In genomic region chr12:41965996-41966395, GRCh38 we compare ENCODE assay signal across 23 cellular contexts.
A peak's percentile ranks its signal among the peaks of the same experiment; 100 is the strongest.
DNase-seq lines count a peak whose midpoint lies in the region; ATAC-seq and TF ChIP-seq lines count a peak whose summit lies in the region.
"Had no signal": no experiment of that assay in that cellular context is flagged by ENCODE, and none has a peak within 500 bp of the region (broad histone marks: within the 10 kb centered on the region; RNA-seq: fewer than 3 reads in every experiment).

No MANE protein-coding gene starts in this region.

- POLR2A ChIA-PET in OCI-LY7 (lab: Charles Lee) = interaction anchor here (0.6 kb wide), 1 partner anchor 633 kb away, joined by 5 read pairs; no protein-coding TSS in a partner anchor
- POLR2A ChIA-PET in PC-9 (lab: Charles Lee; ENCODE audit: unreplicated experiment) = interaction anchor here (0.5 kb wide), 1 partner anchor 19 kb away, joined by 6 read pairs; no protein-coding TSS in a partner anchor

- H3K9me2 ChIP-seq in OCI-LY7 (ENCODE audit: insufficient read depth, low read length) = no peaks in the 10 kb centered on the region
- H3K9me2 ChIP-seq in PC-9 (ENCODE audit: insufficient read depth) = no peaks in the 10 kb centered on the region

- H4K20me1 ChIP-seq in OCI-LY7 (ENCODE audit: insufficient read depth, low read length) (no peaks in the 10 kb centered on the region), PC-9 (ENCODE audit: insufficient read depth) (no peaks in the 10 kb centered on the region)

- no peak for DNase-seq in right cardiac atrium
- no peak for DNase-seq in left ventricle myocardium inferior
- DNase-seq in OCI-LY7 (ENCODE audit: low spot score) = no peak
- peak; percentile 56 for DNase-seq in kidney tubule cell (ENCODE audit: low spot score)
- no peak for DNase-seq in NOMO-1 treated with DMSO at 0.1 percent for 48 hours (lab: John Stamatoyannopoulos, UW; ENCODE audit: unreplicated experiment)
- no peak for DNase-seq in PC-9
- no peak for DNase-seq in mesenteric fat pad (ENCODE audit: low spot score)
- DNase-seq: AML-193, C1 segment of cervical spinal cord, DMS79 treated with DMSO at 0.1 percent for 48 hours, Kasumi-1, MG63, NCI-H187, NCI-H2107, NCI-H2227 treated with DMSO at 0.1 percent for 48 hours, NCI-H510A treated with DMSO at 0.1 percent for 48 hours, Peyer's patch had no signal

- CTCF ChIA-PET in OCI-LY7 (lab: Charles Lee; ENCODE audit: unreplicated experiment) = no interaction called here
- CTCF ChIA-PET in PC-9 (lab: Charles Lee) = no interaction called here

- no peak overlapping the region for H3K27ac ChIP-seq in right cardiac atrium (ENCODE audit: low read length)
- H3K27ac ChIP-seq in left ventricle myocardium inferior (replicated peaks) = no peak overlapping the region
- no peak overlapping the region for H3K27ac ChIP-seq in OCI-LY7 (ENCODE audit: low read depth, low read length, poor library complexity, severe bottlenecking)
- no peak overlapping the region for H3K27ac ChIP-seq in PC-9
- H3K27ac ChIP-seq: Peyer's patch, SJSA1 had no signal

- H2AFZ ChIP-seq in OCI-LY7 (ENCODE audit: low read length) (peak overlapping the region; percentile 68), PC-9 (no peak overlapping the region)
- H2AFZ ChIP-seq: GM23338 had no signal

- no peaks in the 10 kb centered on the region for H3F3A ChIP-seq in PC-9 (ENCODE audit: insufficient read depth, low read depth)

- H3K4me3 ChIP-seq in right cardiac atrium (ENCODE audit: low read length) (no peak overlapping the region), left ventricle myocardium inferior (no peak overlapping the region), OCI-LY7 (ENCODE audit: low read depth, low read length, poor library complexity, severe bottlenecking) (no peak overlapping the region), PC-9 (no peak overlapping the region)
- H3K4me3 ChIP-seq: GM12878, GM23338, HAP-1, MG63, Peyer's patch, SJSA1 had no signal

- peak; percentile 50 for ATAC-seq in right cardiac atrium
- no peak for ATAC-seq in GM21390 (IDR thresholded peaks at IDR 0.05; ENCODE audit: unreplicated experiment)
- ATAC-seq: GM12878, GM23338, Right ventricle myocardium inferior had no signal

- TF ChIP-seq CTCF in left ventricle myocardium inferior (IDR thresholded peaks at IDR 0.05; ENCODE audit: borderline replicate concordance) (no peak), OCI-LY7 (conservative IDR thresholded peaks at IDR 0.05; ENCODE audit: low read length) (no peak), PC-9 (conservative IDR thresholded peaks at IDR 0.05) (no peak)

- H3K9me3 ChIP-seq in right cardiac atrium (ENCODE audit: control insufficient read depth, low read length) = no peaks in the 10 kb centered on the region
- no peaks in the 10 kb centered on the region for H3K9me3 ChIP-seq in left ventricle myocardium inferior (replicated peaks)
- H3K9me3 ChIP-seq in OCI-LY7 (ENCODE audit: low read length) = no peaks in the 10 kb centered on the region
- no peaks in the 10 kb centered on the region for H3K9me3 ChIP-seq in PC-9 (ENCODE audit: insufficient read depth, low read depth)
- H3K9me3 ChIP-seq: HAP-1, MG63, Peyer's patch, SJSA1 had no signal

- H3K79me2 ChIP-seq in OCI-LY7 (ENCODE audit: insufficient read depth, low read depth, low read length) (no peaks in the 10 kb centered on the region), PC-9 (ENCODE audit: low read depth) (no peaks in the 10 kb centered on the region)

- no peaks in the 10 kb centered on the region for H3K27me3 ChIP-seq in right cardiac atrium (ENCODE audit: control insufficient read depth, insufficient read depth)
- no peaks in the 10 kb centered on the region for H3K27me3 ChIP-seq in left ventricle myocardium inferior (ENCODE audit: low read depth)
- no peaks in the 10 kb centered on the region for H3K27me3 ChIP-seq in PC-9 (ENCODE audit: insufficient read depth, low read depth)
- H3K27me3 ChIP-seq: MG63, Peyer's patch, SJSA1 had no signal

- BruUV-seq in OCI-LY7 (replicated peaks; lab: Mats Ljungman, UMichigan) (no TSS peak), PC-9 (replicated peaks; lab: Mats Ljungman, UMichigan) (no TSS peak)

- H3K4me2 ChIP-seq in OCI-LY7 (ENCODE audit: low read length) (no peak overlapping the region), PC-9 (no peak overlapping the region)
- H3K4me2 ChIP-seq: GM23338 had no signal

- 61% methylated on average over 2 of the region's 2 CpGs for WGBS in right cardiac atrium

- no peaks in the 10 kb centered on the region for H3K4me1 ChIP-seq in right cardiac atrium (ENCODE audit: control insufficient read depth, insufficient read depth, low read length)
- no peaks in the 10 kb centered on the region for H3K4me1 ChIP-seq in left ventricle myocardium inferior
- H3K4me1 ChIP-seq in OCI-LY7 (ENCODE audit: insufficient read depth, low read length, poor library complexity, severe bottlenecking) = no peaks in the 10 kb centered on the region
- no peaks in the 10 kb centered on the region for H3K4me1 ChIP-seq in PC-9 (replicated peaks; ENCODE audit: insufficient read depth)
- H3K4me1 ChIP-seq: Peyer's patch, SJSA1 had no signal

- intact Hi-C loops in right cardiac atrium (cut with DNase I) (no loop called here), left ventricle myocardium inferior (cut with micrococcal nuclease) (no loop called here), OCI-LY7 (cut with micrococcal nuclease; ENCODE audit: unreplicated experiment) (no loop called here), PC-9 (cut with micrococcal nuclease; ENCODE audit: unreplicated experiment) (no loop called here)

- H3K36me3 ChIP-seq in left ventricle myocardium inferior = no peaks in the 10 kb centered on the region
- no peaks in the 10 kb centered on the region for H3K36me3 ChIP-seq in OCI-LY7 (ENCODE audit: insufficient read depth, low read length)
- H3K36me3 ChIP-seq in PC-9 (ENCODE audit: low read depth) = no peaks in the 10 kb centered on the region
- H3K36me3 ChIP-seq: HAP-1, MG63, Peyer's patch, SJSA1 had no signal
